23 cellular contexts compared by ENCODE assay signal in genomic region chr1:11126544-11126943, GRCh38.
"Had no signal": no experiment of that assay in that cellular context is flagged by ENCODE, and none has a peak within 500 bp of the region (broad histone marks: within the 10 kb centered on the region; RNA-seq: fewer than 3 reads in every experiment).

No MANE protein-coding gene starts in this region.

- H3K27ac Mint-ChIP-seq: activated CD4-positive, alpha-beta T cell treated with anti-CD3 and anti-CD28 coated beads, Interleukin-2, amount 10 ng/mL, durations not matched to agents 24 days and 14 days; activated T-helper 2 cell treated with anti-CD3 and anti-CD28 coated beads, Interferon-gamma antibody, Interleukin-2, Interleukin-4, amounts not matched to agents 10 μg/mL and 5 μg/mL and 100 μg/mL, durations not matched to agents 14 hours and 24 hours and 36 hours; nephron; stimulated activated naive CD8-positive, alpha-beta T cell treated with anti-CD3 and anti-CD28 coated beads, Interleukin-15, amount 100 ng/mL, for 72 hours had no signal

- H3K9me3 Mint-ChIP-seq: activated CD4-positive, alpha-beta T cell treated with anti-CD3 and anti-CD28 coated beads, Interleukin-2, amount 10 ng/mL, durations not matched to agents 24 days and 14 days; activated T-cell treated with anti-CD3 and anti-CD28 coated beads, Interleukin-2, amount 50 U/mL, for 4 hours; activated T-helper 2 cell treated with anti-CD3 and anti-CD28 coated beads, Interferon-gamma antibody, Interleukin-2, Interleukin-4, amounts not matched to agents 10 μg/mL and 5 μg/mL and 100 μg/mL, durations not matched to agents 14 hours and 24 hours and 36 hours; nephron; stimulated activated naive CD8-positive, alpha-beta T cell treated with anti-CD3 and anti-CD28 coated beads, Interleukin-15, amount 100 ng/mL, for 72 hours had no signal

- H3K4me3 Mint-ChIP-seq: activated CD4-positive, alpha-beta T cell treated with anti-CD3 and anti-CD28 coated beads, Interleukin-2, amount 10 ng/mL, durations not matched to agents 24 days and 14 days; activated T-cell treated with anti-CD3 and anti-CD28 coated beads, Interleukin-2, amount 50 U/mL, for 4 hours; nephron; stimulated activated naive CD8-positive, alpha-beta T cell treated with anti-CD3 and anti-CD28 coated beads, Interleukin-15, amount 100 ng/mL, for 72 hours had no signal

- H3K27me3 ChIP-seq: body of pancreas, heart left ventricle, neutrophil, ovary, right atrium auricular region, tibial artery had no signal

- DNase-seq: activated CD4-positive, alpha-beta T cell treated with anti-CD3 and anti-CD28 coated beads, Interleukin-2, amount 10 ng/mL, durations not matched to agents 24 days and 14 days; activated naive CD4-positive, alpha-beta T cell treated with Interleukin-2 at 50 U/mL for 16 hours; activated T-cell treated with anti-CD3 and anti-CD28 coated beads, Interleukin-2, amount 50 U/mL, for 4 hours; anterior cingulate cortex; body of pancreas; central memory CD4-positive, alpha-beta T cell; dermis blood vessel endothelial cell; effector memory CD4-positive, alpha-beta T cell; heart left ventricle; islet precursor cell; left cardiac atrium; midbrain; ovary; stimulated activated CD4-positive, alpha-beta T cell treated with anti-CD3 and anti-CD28 coated beads, Interleukin-12 subunit alpha, Interleukin-12 subunit beta, amount 100 ng/mL, for 4 hours; stimulated activated CD4-positive, alpha-beta T cell treated with anti-CD3 and anti-CD28 coated beads, Interleukin-4, amount 100 ng/mL, for 4 hours; stimulated activated naive CD8-positive, alpha-beta T cell treated with anti-CD3 and anti-CD28 coated beads, Interleukin-15, amount 100 ng/mL, for 72 hours; tibial artery had no signal

- H3K4me3 ChIP-seq: body of pancreas, heart left ventricle, ovary, prostate gland, right atrium auricular region, tibial artery had no signal

- H3K27me3 Mint-ChIP-seq: activated CD4-positive, alpha-beta T cell treated with anti-CD3 and anti-CD28 coated beads, Interleukin-2, amount 10 ng/mL, durations not matched to agents 24 days and 14 days; stimulated activated naive CD8-positive, alpha-beta T cell treated with anti-CD3 and anti-CD28 coated beads, Interleukin-15, amount 100 ng/mL, for 72 hours had no signal

- H3K27ac ChIP-seq: body of pancreas, heart left ventricle, neutrophil, ovary, prostate gland, right atrium auricular region, tibial artery had no signal

- ATAC-seq: activated T-cell treated with anti-CD3 and anti-CD28 coated beads, Interleukin-2, amount 50 U/mL, for 4 hours; body of pancreas; esophagus mucosa; heart left ventricle; left cardiac atrium; stimulated activated naive CD8-positive, alpha-beta T cell treated with anti-CD3 and anti-CD28 coated beads, Interleukin-15, amount 100 ng/mL, for 72 hours had no signal

- H3K9me3 ChIP-seq: body of pancreas, heart left ventricle, neutrophil, ovary, prostate gland, right atrium auricular region, tibial artery had no signal

- H3K4me1 Mint-ChIP-seq: nephron had no signal

- H3K4me1 ChIP-seq: body of pancreas, prostate gland, right atrium auricular region, tibial artery had no signal

- H3K36me3 ChIP-seq: ovary had no signal
